ENCODE assay signal across 19 cellular contexts in genomic region chr4:182208651-182209050, GRCh38. TPM values are rescaled to one million over a fixed set of nuclear protein-coding genes. Genes with fewer than 3 reads are reported as not detected.
DNase-seq lines count a peak whose midpoint lies in the region; ATAC-seq and TF ChIP-seq lines count a peak whose summit lies in the region.
"Had no signal": no experiment of that assay in that cellular context is flagged by ENCODE, and none has a peak within 500 bp of the region (broad histone marks: within the 10 kb centered on the region; RNA-seq: fewer than 3 reads in every experiment).

No MANE protein-coding gene starts in this region.

- DNase-seq in SJSA1 (ENCODE audit: low read depth in 1 of 2, low spot score in 2 of 2) = no peak
- peak; percentile 62 for DNase-seq in esophagus muscularis mucosa (ENCODE audit: extremely low spot score)
- DNase-seq in osteocyte (ENCODE audit: extremely low spot score, unreplicated experiment) = no peak
- no peak for DNase-seq in suprapubic skin (ENCODE audit: low spot score in 2 of 2)
- DNase-seq in OCI-M1 (lab: John Stamatoyannopoulos, UW) = no peak
- no peak for DNase-seq in NCI-H774 (lab: John Stamatoyannopoulos, UW)
- no peak for DNase-seq in GM10266 (ENCODE audit: extremely low spot score)
- DNase-seq: activated T-cell treated with anti-CD3 and anti-CD28 coated beads, Interleukin-2, amount 50 U/mL, for 1 hour; AML-193; CD4-positive, alpha-beta memory T cell; NCI-H1436 treated with DMSO at 0.1 percent for 48 hours; NCI-H510A; stimulated activated CD4-positive, alpha-beta T cell treated with anti-CD3 and anti-CD28 coated beads, Interleukin-15, amount 100 ng/mL, for 24 hours had no signal

- peaks cover 39% of the 10 kb centered on the region for H3K4me1 Mint-ChIP-seq in osteocyte (ENCODE audit: unreplicated experiment)
- H3K4me1 Mint-ChIP-seq: CD4-positive, alpha-beta memory T cell had no signal

- H3K27ac ChIP-seq in SJSA1 (peak overlapping the region; percentile 87), esophagus muscularis mucosa (replicated peaks in 1 of 4) (peak overlapping the region; percentile 53 to 81 (median 74)), suprapubic skin (peak overlapping the region; percentile 38)
- H3K27ac ChIP-seq: KMS-11 had no signal

- H3K9me3 Mint-ChIP-seq in osteocyte (ENCODE audit: unreplicated experiment) = no peaks in the 10 kb centered on the region
- H3K9me3 Mint-ChIP-seq: stimulated activated naive CD8-positive, alpha-beta T cell treated with anti-CD3 and anti-CD28 coated beads, Interleukin-15, Interleukin-2, amounts not matched to agents 100 ng/mL and 50 ng/mL, for 24 hours had no signal

- intact Hi-C loops in esophagus muscularis mucosa (cut with DNase I) = no loop called here

- H3K4me3 ChIP-seq in SJSA1 = no peak overlapping the region
- no peak overlapping the region for H3K4me3 ChIP-seq in esophagus muscularis mucosa
- no peak overlapping the region for H3K4me3 ChIP-seq in suprapubic skin
- H3K4me3 ChIP-seq: coronary artery, tibial nerve had no signal

- no peak for TF ChIP-seq POLR2A in esophagus muscularis mucosa (IDR thresholded peaks at IDR 0.05; ENCODE audit: low read depth)
- no peak for TF ChIP-seq POLR2A in suprapubic skin (IDR thresholded peaks at IDR 0.05)

- no peaks in the 10 kb centered on the region for H3K36me3 Mint-ChIP-seq in osteocyte (ENCODE audit: unreplicated experiment)
- H3K36me3 Mint-ChIP-seq: CD4-positive, alpha-beta memory T cell had no signal

- no peaks in the 10 kb centered on the region for H3K9me3 ChIP-seq in SJSA1 (replicated peaks)
- H3K9me3 ChIP-seq in esophagus muscularis mucosa = no peaks in the 10 kb centered on the region
- no peaks in the 10 kb centered on the region for H3K9me3 ChIP-seq in suprapubic skin
- H3K9me3 ChIP-seq: tibial nerve had no signal

- TF ChIP-seq EP300 in esophagus muscularis mucosa (IDR thresholded peaks at IDR 0.05) = no peak
- no peak for TF ChIP-seq EP300 in suprapubic skin (IDR thresholded peaks at IDR 0.05)

- WGBS in esophagus muscularis mucosa = 94% methylated on average over 6 of the region's 6 CpGs
- 94% methylated on average over 6 of the region's 6 CpGs for WGBS in suprapubic skin

- H3K27ac Mint-ChIP-seq in osteocyte (ENCODE audit: unreplicated experiment) = peak overlapping the region; percentile 75
- H3K27ac Mint-ChIP-seq: CD4-positive, alpha-beta memory T cell; stimulated activated naive CD8-positive, alpha-beta T cell treated with anti-CD3 and anti-CD28 coated beads, Interleukin-15, Interleukin-2, amounts not matched to agents 100 ng/mL and 50 ng/mL, for 24 hours had no signal

- peaks cover 3% of the 10 kb centered on the region; the same call in 1 of the 2 replicates for H3K36me3 ChIP-seq in SJSA1
- no peaks in the 10 kb centered on the region for H3K36me3 ChIP-seq in esophagus muscularis mucosa
- H3K36me3 ChIP-seq in suprapubic skin = no peaks in the 10 kb centered on the region
- H3K36me3 ChIP-seq: tibial nerve had no signal

- H3K4me1 ChIP-seq in SJSA1 (replicated peaks) (peaks cover 41% of the 10 kb centered on the region), esophagus muscularis mucosa (peaks cover 0 to 27% (median 24%) of the 10 kb centered on the region in 4 donors), suprapubic skin (peaks cover 6% of the 10 kb centered on the region)

- H3K27me3 ChIP-seq in SJSA1 (replicated peaks) = no peaks in the 10 kb centered on the region
- H3K27me3 ChIP-seq in esophagus muscularis mucosa = no peaks in the 10 kb centered on the region
- no peaks in the 10 kb centered on the region for H3K27me3 ChIP-seq in suprapubic skin
- H3K27me3 ChIP-seq: tibial nerve had no signal

- no peak overlapping the region for H3K4me3 Mint-ChIP-seq in osteocyte (ENCODE audit: unreplicated experiment)
- H3K4me3 Mint-ChIP-seq: CD4-positive, alpha-beta memory T cell; stimulated activated naive CD8-positive, alpha-beta T cell treated with anti-CD3 and anti-CD28 coated beads, Interleukin-15, Interleukin-2, amounts not matched to agents 100 ng/mL and 50 ng/mL, for 24 hours had no signal

- ATAC-seq in GM21390 (IDR thresholded peaks at IDR 0.05; ENCODE audit: unreplicated experiment) = no peak
- ATAC-seq: Panc1 had no signal

- TF ChIP-seq CTCF in esophagus muscularis mucosa (IDR thresholded peaks at IDR 0.05) (no peak), osteocyte (IDR thresholded peaks at IDR 0.05) (no peak), suprapubic skin (IDR thresholded peaks at IDR 0.05) (no peak), GM10266 (IDR thresholded peaks at IDR 0.05; ENCODE audit: control insufficient read depth, insufficient read depth, low read depth, missing control alignments) (no peak)

- no peaks in the 10 kb centered on the region for H3K27me3 Mint-ChIP-seq in osteocyte (ENCODE audit: unreplicated experiment)
- H3K27me3 Mint-ChIP-seq: stimulated activated naive CD8-positive, alpha-beta T cell treated with anti-CD3 and anti-CD28 coated beads, Interleukin-15, Interleukin-2, amounts not matched to agents 100 ng/mL and 50 ng/mL, for 24 hours had no signal

RNA-seq across cellular contexts. Expression of gene TENM3, which starts 34.6 kb away (rescaled TPM):
- 42.6 and 90.5 TPM in 2 replicates for total RNA-seq in SJSA1 (2014; rRNA removed; shearing (Covaris generic))
- 10 to 100 TPM; 16.2 to 30.5 (median 28.3) TPM for total RNA-seq in esophagus muscularis mucosa
- 78.3 and 85.2 TPM in 2 replicates for total RNA-seq in osteocyte
- 1 to 10 TPM in 3 of 4 donors, under 1 TPM in 1; 0.81 to 2.9 (median 1.8) TPM for total RNA-seq in suprapubic skin
- total RNA-seq: CD4-positive, alpha-beta memory T cell had no signal

Comparison
In these comparisons a context has a peak if more than half of its experiments do, and no peak if none do; other contexts are left out.
1. RNA of gene TENM3, which starts 34.6 kb away (total RNA-seq): 42.6 to 90.5 TPM in SJSA1, 78.3 to 85.2 TPM in osteocyte and 16.2 to 30.5 TPM in esophagus muscularis mucosa; 0.81 to 2.9 TPM in suprapubic skin; every median in the first group is over 4 times any median in the second.
2. Peak in every context shown above with its lines, with median percentiles within 50 percentile points of each other: H3K27ac ChIP-seq.